1 cellular context compared by ENCODE assay signal in genomic region chr1:1665815-1666251, GRCh38.
TF ChIP-seq lines count a peak whose summit lies in the region.

No MANE protein-coding gene starts in this region.

TF ChIP-seq in H1, 55 proteins besides CTCF, POLR2A, EP300 and RAD21:
- peak; percentile 15; the same call in 1 of the 2 replicates for TF ChIP-seq GABPA (IDR thresholded peaks at IDR 0.05; ENCODE audit: borderline replicate concordance, insufficient read depth, low read length)
- TF ChIP-seq CREB1 (IDR thresholded peaks at IDR 0.05), result peak; percentile 48
- TF ChIP-seq TEAD4 (IDR thresholded peaks at IDR 0.05; ENCODE audit: low read depth, low read length), result no peak
